ENCODE assay signal across 9 cellular contexts in the genomic region with DNA sequence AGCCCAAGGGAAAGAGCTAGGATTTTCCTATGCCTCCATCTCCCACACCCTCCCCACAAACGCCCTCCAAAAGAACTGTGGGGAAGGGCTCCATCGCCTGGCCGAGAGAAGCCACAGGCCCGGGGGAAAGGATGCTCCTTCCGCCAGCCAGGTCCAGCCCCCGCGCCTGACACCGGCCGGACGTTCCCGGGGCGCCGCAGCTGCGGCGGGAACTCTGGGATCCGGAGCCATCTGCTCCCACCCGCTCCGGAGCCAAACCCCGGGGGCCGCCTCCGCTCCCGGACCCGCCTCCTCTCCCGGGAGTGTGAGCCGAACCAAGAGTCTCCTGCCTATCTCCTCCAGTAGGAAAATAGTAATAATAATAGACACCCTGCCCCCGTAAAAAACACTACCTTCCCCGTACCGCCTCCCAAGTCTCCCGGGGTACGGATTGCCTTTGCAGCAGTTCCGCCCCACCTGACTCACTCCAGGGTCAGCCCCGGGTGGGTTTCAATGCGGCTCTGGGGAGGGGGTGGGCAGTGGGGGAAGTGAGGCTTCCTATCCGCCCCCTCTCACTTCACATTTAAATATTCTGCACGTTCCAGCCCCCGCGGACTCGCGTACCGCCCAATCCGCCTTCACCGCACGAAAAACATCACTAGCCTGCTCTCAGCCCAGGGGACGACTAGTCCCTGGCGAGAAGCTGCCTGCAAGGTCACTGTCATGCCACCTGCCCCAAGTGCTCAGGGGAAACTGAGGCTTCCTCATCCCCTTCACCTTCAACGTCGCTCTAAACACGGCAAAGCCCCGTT. TPM values are rescaled to one million over a fixed set of nuclear protein-coding genes. Genes with fewer than 3 reads are reported as not detected.
A peak's percentile ranks its signal among the peaks of the same experiment; 100 is the strongest.
DNase-seq lines count a peak whose midpoint lies in the region; ATAC-seq and TF ChIP-seq lines count a peak whose summit lies in the region.
"Had no signal": no experiment of that assay in that cellular context is flagged by ENCODE, and none has a peak within 500 bp of the region (broad histone marks: within the 10 kb centered on the region; RNA-seq: fewer than 3 reads in every experiment).

No MANE protein-coding gene starts in this region.

- peak; percentile 55 for ATAC-seq in left ventricle myocardium superior
- ATAC-seq in HG03135 (IDR thresholded peaks at IDR 0.05; ENCODE audit: unreplicated experiment): no peak

- peak overlapping the region; percentile 34 for H3K4me3 ChIP-seq in smooth muscle cell

- H3K4me2 ChIP-seq in smooth muscle cell: peak overlapping the region; percentile 87

- WGBS in smooth muscle cell (ENCODE audit: low lambda C conversion rate): under 1% methylated on average over 48 of the region's 49 CpGs

- no peak overlapping the region for H2AFZ ChIP-seq in smooth muscle cell (ENCODE audit: low read depth)

- H3K9ac ChIP-seq in smooth muscle cell (ENCODE audit: low read depth): no peak overlapping the region

- peaks cover 100% of the 10 kb centered on the region for H3K27me3 ChIP-seq in smooth muscle cell (ENCODE audit: low read depth)

- no peaks in the 10 kb centered on the region for H3K9me3 ChIP-seq in smooth muscle cell (replicated peaks; ENCODE audit: low read depth)

- H3K4me1 ChIP-seq in smooth muscle cell (ENCODE audit: low read depth): peaks cover 17% of the 10 kb centered on the region

- H3K79me2 ChIP-seq in smooth muscle cell (ENCODE audit: low read depth): no peaks in the 10 kb centered on the region

- DNase-seq in NCI-H524 (lab: John Stamatoyannopoulos, UW) (peak; percentile 56 to 62), NCI-H524 treated with DMSO at 0.1 percent for 48 hours (lab: John Stamatoyannopoulos, UW) (no peak), T1000 (lab: John Stamatoyannopoulos, UW) (peak; percentile 99), left ventricle myocardium superior (peak; percentile 63), smooth muscle cell (lab: John Stamatoyannopoulos, UW; ENCODE audit: unreplicated experiment) (no peak), activated gamma-delta T cell treated with Interleukin-2 at 50 U/mL for 16 hours (no peak), LoVo (ENCODE audit: low spot score) (no peak)
- DNase-seq: CD4-positive, CD25-positive, alpha-beta regulatory T cell had no signal

- TF ChIP-seq CTCF in smooth muscle cell (IDR thresholded peaks at IDR 0.05; ENCODE audit: borderline replicate concordance, insufficient read depth, poor library complexity, severe bottlenecking): peak; percentile 5

- H3F3A ChIP-seq in smooth muscle cell (ENCODE audit: low read depth): no peaks in the 10 kb centered on the region

- H4K20me1 ChIP-seq in smooth muscle cell (ENCODE audit: low read depth): no peaks in the 10 kb centered on the region

- H3K27ac ChIP-seq in smooth muscle cell (ENCODE audit: low read depth): no peak overlapping the region

- no peaks in the 10 kb centered on the region for H3K36me3 ChIP-seq in smooth muscle cell (ENCODE audit: low read depth)

- intact Hi-C loops in left ventricle myocardium superior (cut with micrococcal nuclease): no loop called here

RNA-seq across cellular contexts. Expression of gene AGAP2, which starts 2.4 kb away (rescaled TPM):
- 7.5 TPM for total RNA-seq in left ventricle myocardium superior
- not detected in 2 replicates for total RNA-seq in smooth muscle cell
- polyA plus RNA-seq in smooth muscle cell: not detected in 2 replicates

RNA-seq across cellular contexts. Expression of gene TSPAN31, which starts 8.7 kb away (rescaled TPM):
- 32.8 TPM for total RNA-seq in left ventricle myocardium superior
- 68.0 and 105 TPM in 2 replicates for total RNA-seq in smooth muscle cell
- 48.6 and 55.1 TPM in 2 replicates for polyA plus RNA-seq in smooth muscle cell

RNA-seq across cellular contexts. Expression of gene CDK4, which starts 16.0 kb away (rescaled TPM):
- total RNA-seq in left ventricle myocardium superior: 42.1 TPM
- 144 and 158 TPM in 2 replicates for total RNA-seq in smooth muscle cell
- 215 and 235 TPM in 2 replicates for polyA plus RNA-seq in smooth muscle cell

RNA-seq across cellular contexts. Expression of gene MARCHF9, which starts 18.8 kb away (rescaled TPM):
- total RNA-seq in left ventricle myocardium superior (15.6 TPM), smooth muscle cell (6.5 and 8.6 TPM in 2 replicates)
- polyA plus RNA-seq in smooth muscle cell: 3.7 and 6.8 TPM in 2 replicates

RNA-seq across cellular contexts. Expression of gene CYP27B1, which starts 30.7 kb away (rescaled TPM):
- not detected for total RNA-seq in left ventricle myocardium superior
- total RNA-seq in smooth muscle cell: 0.81 and 0.90 TPM in 2 replicates
- polyA plus RNA-seq in smooth muscle cell: 1.3 and 1.7 TPM in 2 replicates
- total RNA-seq: CD4-positive, CD25-positive, alpha-beta regulatory T cell had no signal

Comparison
In these comparisons a context has a peak if more than half of its experiments do, and no peak if none do; other contexts are left out.
1. DNase-seq: peak in NCI-H524 (2 of 2), T1000 (single experiment) and left ventricle myocardium superior (single experiment); none in NCI-H524 treated with DMSO at 0.1 percent for 48 hours (single experiment), smooth muscle cell (single experiment), activated gamma-delta T cell treated with Interleukin-2 at 50 U/mL for 16 hours (single experiment) and LoVo (single experiment).